In genomic region chr7:100429637-100430449, GRCh38 we compare ENCODE assay signal across 8 cellular contexts. TPM values are rescaled to one million over a fixed set of nuclear protein-coding genes. Genes with fewer than 3 reads are reported as not detected.
DNase-seq lines count a peak whose midpoint lies in the region; ATAC-seq and TF ChIP-seq lines count a peak whose summit lies in the region.

Gene MEPCE (plus strand): TSS chr7:100429831. CDS start chr7:100430019, 188 bp downstream.

- TF ChIP-seq POLR2A in suprapubic skin (IDR thresholded peaks at IDR 0.05): no peak

- no peaks in the 10 kb centered on the region for H4K20me1 ChIP-seq in SU-DHL-6 (ENCODE audit: low read depth, low read length)

- peaks cover 42% of the 10 kb centered on the region for H3K4me1 Mint-ChIP-seq in activated naive CD8-positive, alpha-beta T cell (ENCODE audit: low read depth)

- H3K4me3 ChIP-seq in GM06990 (replicated peaks; ENCODE audit: low read depth, low read length): peak within 1 kb of the TSS; percentile 89
- peak within 1 kb of the TSS; percentile 88 for H3K4me3 ChIP-seq in SU-DHL-6 (ENCODE audit: insufficient read depth, low read length, poor library complexity, severe bottlenecking)
- peak within 1 kb of the TSS; percentile 96 for H3K4me3 ChIP-seq in suprapubic skin

- H3K9me3 ChIP-seq in SU-DHL-6 (ENCODE audit: insufficient read depth, low read length) (no peaks in the 10 kb centered on the region), suprapubic skin (no peaks in the 10 kb centered on the region)

- H2AFZ ChIP-seq in SU-DHL-6 (ENCODE audit: low read depth, low read length, severe bottlenecking): no peak within 1 kb of the TSS

- peak within 1 kb of the TSS; percentile 76 for H3K4me2 ChIP-seq in SU-DHL-6 (ENCODE audit: low read depth, low read length, poor library complexity, severe bottlenecking)

- H3K36me3 ChIP-seq in GM06990 (ENCODE audit: control insufficient read depth, insufficient read depth, low read length) (peaks cover 17% of the 10 kb centered on the region), SU-DHL-6 (ENCODE audit: low read length) (no peaks in the 10 kb centered on the region), suprapubic skin (peaks cover 19% of the 10 kb centered on the region)

- peak within 1 kb of the TSS; percentile 100 for H3K4me3 Mint-ChIP-seq in activated naive CD8-positive, alpha-beta T cell

- peaks cover 68% of the 10 kb centered on the region for H3F3A ChIP-seq in SU-DHL-6 (ENCODE audit: insufficient read depth)

- peak within 1 kb of the TSS; percentile 96 for H3K27ac ChIP-seq in SU-DHL-6 (ENCODE audit: low read depth, low read length)
- peak within 1 kb of the TSS; percentile 97 for H3K27ac ChIP-seq in suprapubic skin

- H3K27ac Mint-ChIP-seq in activated naive CD8-positive, alpha-beta T cell: peak within 1 kb of the TSS; percentile 100

- ATAC-seq in HG02610 (IDR thresholded peaks at IDR 0.05; ENCODE audit: unreplicated experiment) (peak; percentile 36), omental fat pad (ENCODE audit: low FRiP score) (peak; percentile 49)

- peaks cover 46% of the 10 kb centered on the region for H3K4me1 ChIP-seq in suprapubic skin

- no peak for TF ChIP-seq EP300 in suprapubic skin (IDR thresholded peaks at IDR 0.05)

- 0% methylated on average over 48 of the region's 94 CpGs for WGBS in suprapubic skin

- H3K27me3 ChIP-seq in GM06990 (replicated peaks; ENCODE audit: control insufficient read depth, insufficient read depth, low read length) (no peaks in the 10 kb centered on the region), SU-DHL-6 (ENCODE audit: low read length) (no peaks in the 10 kb centered on the region), suprapubic skin (no peaks in the 10 kb centered on the region)

- H3K36me3 Mint-ChIP-seq in activated naive CD8-positive, alpha-beta T cell: peaks cover 8% of the 10 kb centered on the region

- no peaks in the 10 kb centered on the region for H3K9me2 ChIP-seq in SU-DHL-6 (replicated peaks; ENCODE audit: insufficient read depth, low read length)

- peak within 1 kb of the TSS; percentile 99 for H3K9ac ChIP-seq in SU-DHL-6 (ENCODE audit: low read length)

- DNase-seq in GM06990 (ENCODE audit: extremely low read depth, insufficient read length): peak; percentile 96
- DNase-seq in NCI-H128 (lab: John Stamatoyannopoulos, UW; ENCODE audit: unreplicated experiment): peak; percentile 90
- DNase-seq in glomerular endothelial cell (ENCODE audit: extremely low read depth, low read depth, low spot score): peak; percentile 55
- peak; percentile 99 for DNase-seq in omental fat pad (ENCODE audit: low spot score)
- DNase-seq in suprapubic skin (ENCODE audit: low spot score in 2 of 2): peak; percentile 98

- no peaks in the 10 kb centered on the region for H3K9me3 Mint-ChIP-seq in activated naive CD8-positive, alpha-beta T cell (ENCODE audit: low read depth)

- H3K79me2 ChIP-seq in SU-DHL-6 (ENCODE audit: insufficient read depth, low read length): peaks cover 31% of the 10 kb centered on the region

- TF ChIP-seq CTCF in GM06990 (IDR thresholded peaks at IDR 0.05; ENCODE audit: insufficient read depth, low read length, poor library complexity, severe bottlenecking): no peak
- no peak for TF ChIP-seq CTCF in SU-DHL-6 (IDR thresholded peaks at IDR 0.05; ENCODE audit: insufficient read depth, low read length, poor library complexity, severe bottlenecking)
- TF ChIP-seq CTCF in omental fat pad (IDR thresholded peaks at IDR 0.05): no peak
- TF ChIP-seq CTCF in suprapubic skin (IDR thresholded peaks at IDR 0.05): no peak

- H3K27me3 Mint-ChIP-seq in activated naive CD8-positive, alpha-beta T cell: no peaks in the 10 kb centered on the region

RNA-seq across cellular contexts. Expression of gene MEPCE, which starts in this region (rescaled TPM):
- total RNA-seq in glomerular endothelial cell (32.9 and 41.1 TPM in 2 replicates), omental fat pad (10 to 100 TPM; 23.6 to 49.5 (median 36.6) TPM), suprapubic skin (10 to 100 TPM; 38.5 to 50.4 (median 39.6) TPM)

Comparison
In these comparisons a context has a peak if more than half of its experiments do, and no peak if none do; other contexts are left out.
1. Peak in every context shown above with its lines: DNase-seq, ATAC-seq, H3K4me3 ChIP-seq and H3K27ac ChIP-seq.